26 cellular contexts compared by ENCODE assay signal in genomic region chr1:197466813-197467212, GRCh38.
"Had no signal": no experiment of that assay in that cellular context is flagged by ENCODE, and none has a peak within 500 bp of the region (broad histone marks: within the 10 kb centered on the region; RNA-seq: fewer than 3 reads in every experiment).

No MANE protein-coding gene starts in this region.

- H3K4me1 ChIP-seq: adrenal gland, breast epithelium had no signal

- ATAC-seq: activated CD4-positive, alpha-beta T cell treated with anti-CD3 and anti-CD28 coated beads for 36 hours; activated T-cell treated with anti-CD3 and anti-CD28 coated beads, Interleukin-2, amount 50 U/mL, for 72 hours had no signal

- H3K9ac ChIP-seq: SK-N-SH had no signal

- H3K27me3 ChIP-seq: adrenal gland, breast epithelium had no signal

- H3K4me1 Mint-ChIP-seq: activated CD4-positive, alpha-beta memory T cell treated with anti-CD3 and anti-CD28 coated beads, Interleukin-2, amount 10 ng/mL, durations not matched to agents 7 days and 5 days; activated CD4-positive, alpha-beta T cell treated with anti-CD3 and anti-CD28 coated beads for 36 hours; activated naive CD4-positive, alpha-beta T cell treated with anti-CD3 and anti-CD28 coated beads, Interleukin-2, amount 10 ng/mL, durations not matched to agents 7 days and 5 days had no signal

- DNase-seq: activated CD4-positive, alpha-beta memory T cell treated with anti-CD3 and anti-CD28 coated beads, Interleukin-2, amount 10 ng/mL, durations not matched to agents 7 days and 5 days; activated CD4-positive, alpha-beta T cell treated with anti-CD3 and anti-CD28 coated beads for 36 hours; activated CD4-positive, alpha-beta T cell treated with anti-CD3 and anti-CD28 coated beads, Interleukin-2, amount 50 U/mL, for 1 hour; activated gamma-delta T cell treated with Interleukin-2 at 50 U/mL for 16 hours; activated naive CD4-positive, alpha-beta T cell treated with anti-CD3 and anti-CD28 coated beads, Interleukin-2, amount 10 ng/mL, durations not matched to agents 7 days and 5 days; activated naive CD8-positive, alpha-beta T cell treated with anti-CD3 and anti-CD28 coated beads, Interleukin-2, amount 10 ng/mL, durations not matched to agents 7 days and 5 days; activated T-cell treated with anti-CD3 and anti-CD28 coated beads, Interleukin-2, amount 50 U/mL, for 72 hours; adrenal gland; anterior cingulate cortex; caudate nucleus; Karpas-422; NCI-H1092; NCI-H1417; NCI-H1930; NCI-H2171; NCI-H2227 treated with DMSO at 0.1 percent for 48 hours; NCI-H446 treated with DMSO at 0.1 percent for 48 hours; NCI-H524 treated with DMSO at 0.1 percent for 48 hours; NCI-H748 treated with DMSO at 0.1 percent for 48 hours; SIG-M5; SK-N-SH; SW 1271; WERI-Rb-1 had no signal

- H3K4me2 ChIP-seq: SK-N-SH had no signal

- H3K9me3 ChIP-seq: adrenal gland, breast epithelium, SK-N-SH had no signal

- H3K9me2 ChIP-seq: SK-N-SH had no signal

- H3K27ac ChIP-seq: adrenal gland, breast epithelium, WERI-Rb-1 had no signal

- H3K36me3 ChIP-seq: adrenal gland, breast epithelium, WERI-Rb-1 had no signal

- H3K27ac Mint-ChIP-seq: activated CD4-positive, alpha-beta memory T cell treated with anti-CD3 and anti-CD28 coated beads, Interleukin-2, amount 10 ng/mL, durations not matched to agents 7 days and 5 days; activated CD4-positive, alpha-beta T cell treated with anti-CD3 and anti-CD28 coated beads for 36 hours; activated naive CD4-positive, alpha-beta T cell treated with anti-CD3 and anti-CD28 coated beads, Interleukin-2, amount 10 ng/mL, durations not matched to agents 7 days and 5 days; activated naive CD8-positive, alpha-beta T cell treated with anti-CD3 and anti-CD28 coated beads, Interleukin-2, amount 10 ng/mL, durations not matched to agents 7 days and 5 days; activated T-cell treated with anti-CD3 and anti-CD28 coated beads, Interleukin-2, amount 50 U/mL, for 72 hours; activated T-helper 2 cell treated with anti-CD3 and anti-CD28 coated beads, Interferon-gamma antibody, Interleukin-2, Interleukin-4, amounts not matched to agents 10 μg/mL and 5 μg/mL and 100 μg/mL, durations not matched to agents 14 hours and 24 hours and 36 hours; T-helper 1 cell treated with Interleukin-12 subunit alpha and Interleukin-12 subunit beta and Interleukin-4 antibody, amounts not matched to agents 30 μg/mL and 1 μg/mL, for 36 hours had no signal

- H3K36me3 Mint-ChIP-seq: activated naive CD4-positive, alpha-beta T cell treated with anti-CD3 and anti-CD28 coated beads, Interleukin-2, amount 10 ng/mL, durations not matched to agents 7 days and 5 days; activated naive CD8-positive, alpha-beta T cell treated with anti-CD3 and anti-CD28 coated beads, Interleukin-2, amount 10 ng/mL, durations not matched to agents 7 days and 5 days had no signal

- H3K27me3 Mint-ChIP-seq: activated naive CD4-positive, alpha-beta T cell treated with anti-CD3 and anti-CD28 coated beads, Interleukin-2, amount 10 ng/mL, durations not matched to agents 7 days and 5 days had no signal

- H3K4me3 Mint-ChIP-seq: activated CD4-positive, alpha-beta memory T cell treated with anti-CD3 and anti-CD28 coated beads, Interleukin-2, amount 10 ng/mL, durations not matched to agents 7 days and 5 days; activated CD4-positive, alpha-beta T cell treated with anti-CD3 and anti-CD28 coated beads for 36 hours; activated naive CD4-positive, alpha-beta T cell treated with anti-CD3 and anti-CD28 coated beads, Interleukin-2, amount 10 ng/mL, durations not matched to agents 7 days and 5 days; activated naive CD8-positive, alpha-beta T cell treated with anti-CD3 and anti-CD28 coated beads, Interleukin-2, amount 10 ng/mL, durations not matched to agents 7 days and 5 days; activated T-cell treated with anti-CD3 and anti-CD28 coated beads, Interleukin-2, amount 50 U/mL, for 72 hours; T-helper 1 cell treated with Interleukin-12 subunit alpha and Interleukin-12 subunit beta and Interleukin-4 antibody, amounts not matched to agents 30 μg/mL and 1 μg/mL, for 36 hours had no signal

- H3K4me3 ChIP-seq: adrenal gland, breast epithelium had no signal

- H3K9me3 Mint-ChIP-seq: activated CD4-positive, alpha-beta memory T cell treated with anti-CD3 and anti-CD28 coated beads, Interleukin-2, amount 10 ng/mL, durations not matched to agents 7 days and 5 days; activated naive CD4-positive, alpha-beta T cell treated with anti-CD3 and anti-CD28 coated beads, Interleukin-2, amount 10 ng/mL, durations not matched to agents 7 days and 5 days; activated naive CD8-positive, alpha-beta T cell treated with anti-CD3 and anti-CD28 coated beads, Interleukin-2, amount 10 ng/mL, durations not matched to agents 7 days and 5 days; activated T-cell treated with anti-CD3 and anti-CD28 coated beads, Interleukin-2, amount 50 U/mL, for 72 hours; activated T-helper 2 cell treated with anti-CD3 and anti-CD28 coated beads, Interferon-gamma antibody, Interleukin-2, Interleukin-4, amounts not matched to agents 10 μg/mL and 5 μg/mL and 100 μg/mL, durations not matched to agents 14 hours and 24 hours and 36 hours; T-helper 1 cell treated with Interleukin-12 subunit alpha and Interleukin-12 subunit beta and Interleukin-4 antibody, amounts not matched to agents 30 μg/mL and 1 μg/mL, for 36 hours had no signal
